In the genomic region with DNA sequence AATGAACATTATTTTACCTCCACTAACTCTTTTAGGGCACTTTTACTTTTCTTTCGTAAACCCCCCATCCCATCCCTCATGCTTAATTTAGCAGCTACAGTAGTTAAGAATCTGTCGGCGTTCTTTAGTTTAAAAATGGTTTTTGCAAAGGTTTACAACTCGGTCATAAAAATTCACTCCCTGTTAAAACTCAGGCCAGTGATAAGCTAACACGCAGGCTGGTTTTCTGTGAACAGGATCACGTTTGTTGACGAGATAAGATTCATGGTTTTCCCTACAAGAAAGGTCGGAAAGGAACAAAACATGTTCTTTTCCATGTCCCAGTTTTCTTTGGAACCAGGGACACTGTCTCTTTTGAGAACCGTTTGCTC, we compare ENCODE assay signal across 19 cellular contexts.
DNase-seq lines count a peak whose midpoint lies in the region; ATAC-seq, FAIRE-seq and TF ChIP-seq lines count a peak whose summit lies in the region.
"Had no signal": no experiment of that assay in that cellular context is flagged by ENCODE, and none has a peak within 500 bp of the region (broad histone marks: within the 10 kb centered on the region; RNA-seq: fewer than 3 reads in every experiment).

No MANE protein-coding gene starts in this region.

- TF ChIP-seq CTCF in K562 (IDR thresholded peaks at IDR 0.05 in 2 of 3, conservative IDR thresholded peaks at IDR 0.05 in 1 of 3; ENCODE audit: insufficient read depth in 2 of 3, low read depth in 1 of 3, low read length in 3 of 3) (no peak), hepatocyte (IDR thresholded peaks at IDR 0.05; ENCODE audit: poor library complexity) (no peak), sigmoid colon (IDR thresholded peaks at IDR 0.05) (no peak), foreskin fibroblast (IDR thresholded peaks at IDR 0.05; ENCODE audit: low read depth, low read length) (no peak)

- TF ChIP-seq RAD21 in K562 (CRISPR knock-in tag; conservative IDR thresholded peaks at IDR 0.05 in 1 of 2, IDR thresholded peaks at IDR 0.05 in 1 of 2), result no peak

- no peak for FAIRE-seq in K562 (lab: Jason Lieb, UNC)
- FAIRE-seq: A549, H54, HTR-8/SVneo had no signal

- no peaks in the 10 kb centered on the region for H3K9me2 ChIP-seq in hepatocyte (replicated peaks; ENCODE audit: insufficient read depth)

- H3K27ac ChIP-seq in K562 (ENCODE audit: extremely low read depth, low read depth, low read length) (no peak overlapping the region), hepatocyte (no peak overlapping the region), sigmoid colon (peak overlapping the region; percentile 29 to 87 (median 64))
- H3K27ac ChIP-seq: A549, C4-2B had no signal

- H4K20me1 ChIP-seq in K562 (replicated peaks; ENCODE audit: control insufficient read depth, insufficient read depth, low read length) (peaks cover 6% of the 10 kb centered on the region), hepatocyte (ENCODE audit: insufficient read depth, poor library complexity, severe bottlenecking) (no peaks in the 10 kb centered on the region)

- H2AFZ ChIP-seq in K562 (ENCODE audit: low read depth, low read length) (no peak overlapping the region), hepatocyte (no peak overlapping the region)

- H3K4me2 ChIP-seq in K562 (ENCODE audit: insufficient read depth, low read length), result no peak overlapping the region
- peak overlapping the region; percentile 49 for H3K4me2 ChIP-seq in hepatocyte
- H3K4me2 ChIP-seq: A549 had no signal

- peaks cover 4% of the 10 kb centered on the region for H3K9me1 ChIP-seq in K562 (ENCODE audit: control insufficient read depth, insufficient read depth, low read length)

- H3K27me3 ChIP-seq in K562 (ENCODE audit: control insufficient read depth in 2 of 2, insufficient read depth in 2 of 2, low read length in 2 of 2), result peaks cover 12 to 49% of the 10 kb centered on the region in 2 experiments; a peak in 4 of 5 replicates
- no peaks in the 10 kb centered on the region for H3K27me3 ChIP-seq in hepatocyte
- H3K27me3 ChIP-seq in sigmoid colon, result peaks cover 0 to 3% (median 0%) of the 10 kb centered on the region in 3 donors

- H3K9me3 ChIP-seq in K562 (replicated peaks; ENCODE audit: control insufficient read depth, insufficient read depth, low read depth, low read length), result no peaks in the 10 kb centered on the region
- H3K9me3 ChIP-seq in hepatocyte (ENCODE audit: low read depth), result no peaks in the 10 kb centered on the region
- H3K9me3 ChIP-seq in sigmoid colon, result no peaks in the 10 kb centered on the region
- H3K9me3 ChIP-seq: A549 had no signal

- no peaks in the 10 kb centered on the region for H3K79me2 ChIP-seq in K562 (ENCODE audit: control insufficient read depth, insufficient read depth, low read length)
- no peaks in the 10 kb centered on the region for H3K79me2 ChIP-seq in hepatocyte

- H3K36me3 ChIP-seq in K562 (ENCODE audit: control insufficient read depth, insufficient read depth, low read length), result no peaks in the 10 kb centered on the region
- no peaks in the 10 kb centered on the region for H3K36me3 ChIP-seq in hepatocyte (replicated peaks; ENCODE audit: insufficient read depth, low read depth)
- no peaks in the 10 kb centered on the region for H3K36me3 ChIP-seq in sigmoid colon

- CTCF ChIA-PET in HEK293T (lab: Yijun Ruan, JAX) (no interaction called here), K562 (lab: Yijun Ruan, JAX; ENCODE audit: low intra/inter-chr PET ratio) (no interaction called here)

- DNase-seq in HEK293T (ENCODE audit: extremely low spot score) (no peak), K562 (ENCODE audit: extremely low read depth in 1 of 4, low spot score in 3 of 4) (no peak), hepatocyte (ENCODE audit: low spot score) (no peak), sigmoid colon (no peak), DMS53 (lab: John Stamatoyannopoulos, UW) (no peak), DMS114 treated with DMSO at 0.1 percent for 48 hours (lab: John Stamatoyannopoulos, UW; ENCODE audit: unreplicated experiment) (no peak), hepatic stellate cell (ENCODE audit: low spot score) (no peak), foreskin fibroblast (no peak)
- DNase-seq: DMS 273 treated with DMSO at 0.1 percent for 48 hours; NCI-H1930; NCI-H2171; NCI-H446; NK-92 treated with Interleukin-12 subunit alpha and Interleukin-12 subunit beta, amount 100 ng/mL, for 24 hours; RPMI8226; SIG-M5 had no signal

- TF ChIP-seq EP300 in K562 (IDR thresholded peaks at IDR 0.05; ENCODE audit: low read length) (no peak), sigmoid colon (IDR thresholded peaks at IDR 0.05) (no peak)

- intact Hi-C loops in K562 (cut with micrococcal nuclease) (no loop called here), sigmoid colon (cut with DNase I) (loop anchor here (5.0 to 10.0 kb wide), 3 partner anchors 67 to 248 kb away; no protein-coding TSS in a partner anchor)

- H3K9ac ChIP-seq in K562 (ENCODE audit: insufficient read depth in 1 of 2, low read depth in 2 of 2, low read length in 2 of 2), result no peak overlapping the region

- ATAC-seq in K562, result no peak
- ATAC-seq: A549 had no signal

- no TSS peak for BruUV-seq in K562 (replicated peaks; lab: Mats Ljungman, UMichigan)

- POLR2A ChIA-PET in HEK293T (lab: Yijun Ruan, JAX), result no interaction called here
- POLR2A ChIA-PET in K562 (lab: Yijun Ruan, JAX), result no interaction called here

- no peak overlapping the region for H3K4me3 ChIP-seq in K562
- no peak overlapping the region for H3K4me3 ChIP-seq in hepatocyte
- H3K4me3 ChIP-seq in sigmoid colon, result no peak overlapping the region
- no peak overlapping the region for H3K4me3 ChIP-seq in foreskin fibroblast (ENCODE audit: low read depth in 1 of 2, low read length in 2 of 2)
- H3K4me3 ChIP-seq: A549 had no signal

- TF ChIP-seq POLR2A in K562 (conservative IDR thresholded peaks at IDR 0.05) (no peak), sigmoid colon (IDR thresholded peaks at IDR 0.05) (no peak)

- in situ Hi-C loops in K562 (cut with MboI), result no loop called here

- WGBS in K562 (ENCODE audit: insufficient coverage, low coverage, missing lambda C conversion rate), result 0% methylated on average over 9 of the region's 9 CpGs
- WGBS in hepatocyte (ENCODE audit: low lambda C conversion rate, missing lambda C conversion rate), result 42% methylated on average over 9 of the region's 9 CpGs
- WGBS in sigmoid colon, 2 donors, result 18 to 60% methylated on average over 9 of the region's 9 CpGs

- peaks cover 4 to 16% of the 10 kb centered on the region in 2 experiments; a peak in 4 of 5 replicates for H3K4me1 ChIP-seq in K562 (replicated peaks in 1 of 2; ENCODE audit: control insufficient read depth in 2 of 2, insufficient read depth in 2 of 2, low read length in 2 of 2)
- peaks cover 11% of the 10 kb centered on the region for H3K4me1 ChIP-seq in hepatocyte (ENCODE audit: insufficient read depth)
- H3K4me1 ChIP-seq in sigmoid colon, result peaks cover 0 to 60% (median 42%) of the 10 kb centered on the region in 4 donors

TF ChIP-seq in HEK293T, 16 proteins besides CTCF, POLR2A, EP300 and RAD21:
- TF ChIP-seq ARNT (IDR thresholded peaks at IDR 0.05), result peak; percentile 60; the same call in 1 of the 2 replicates
- no peak for TF ChIP-seq ELF4 (IDR thresholded peaks at IDR 0.05)
- TF ChIP-seq SP1 (IDR thresholded peaks at IDR 0.05), result no peak
- no peak for TF ChIP-seq LEF1 (IDR thresholded peaks at IDR 0.05; ENCODE audit: borderline replicate concordance)
- no peak for TF ChIP-seq SUZ12 (IDR thresholded peaks at IDR 0.05)
- TF ChIP-seq CTBP1 (IDR thresholded peaks at IDR 0.05; ENCODE audit: borderline replicate concordance), result 0 out of 2 replicates have a peak, but pooled peaks have one; percentile 5
- TF ChIP-seq FOXA1 (IDR thresholded peaks at IDR 0.05), result no peak
- no peak for TF ChIP-seq NFRKB (IDR thresholded peaks at IDR 0.05)
- TF ChIP-seq, protein P1, sequence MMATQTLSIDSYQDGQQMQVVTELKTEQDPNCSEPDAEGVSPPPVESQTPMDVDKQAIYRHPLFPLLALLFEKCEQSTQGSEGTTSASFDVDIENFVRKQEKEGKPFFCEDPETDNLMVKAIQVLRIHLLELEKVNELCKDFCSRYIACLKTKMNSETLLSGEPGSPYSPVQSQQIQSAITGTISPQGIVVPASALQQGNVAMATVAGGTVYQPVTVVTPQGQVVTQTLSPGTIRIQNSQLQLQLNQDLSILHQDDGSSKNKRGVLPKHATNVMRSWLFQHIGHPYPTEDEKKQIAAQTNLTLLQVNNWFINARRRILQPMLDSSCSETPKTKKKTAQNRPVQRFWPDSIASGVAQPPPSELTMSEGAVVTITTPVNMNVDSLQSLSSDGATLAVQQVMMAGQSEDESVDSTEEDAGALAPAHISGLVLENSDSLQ (IDR thresholded peaks at IDR 0.05), result no peak
- no peak for TF ChIP-seq FOXM1 (IDR thresholded peaks at IDR 0.05; ENCODE audit: borderline replicate concordance)
- no peak for TF ChIP-seq FOXK2 (IDR thresholded peaks at IDR 0.05)
- TF ChIP-seq HDGF (IDR thresholded peaks at IDR 0.05; ENCODE audit: borderline replicate concordance), result no peak
- no peak for TF ChIP-seq ZNF384 (IDR thresholded peaks at IDR 0.05)
TF ChIP-seq in HEK293T: peak in this region for 2.

TF ChIP-seq in K562, 482 proteins besides CTCF, POLR2A, EP300 and RAD21:
- peak; percentile 53 for TF ChIP-seq CBX2 (IDR thresholded peaks at IDR 0.05; ENCODE audit: insufficient read depth, low read length, poor library complexity, severe bottlenecking)
- peak; percentile 36; the same call in 1 of the 2 replicates for TF ChIP-seq RNF2 (IDR thresholded peaks at IDR 0.05)
- peak; percentile 80 for TF ChIP-seq CBX8 (IDR thresholded peaks at IDR 0.05; ENCODE audit: borderline replicate concordance, extremely low read depth, low read depth, low read length, poor library complexity, severe bottlenecking)
- TF ChIP-seq ZNF124 (CRISPR knock-in tag; IDR thresholded peaks at IDR 0.05), result no peak

Comparison
In these comparisons a context has a peak if more than half of its experiments do, and no peak if none do; other contexts are left out.
1. H3K27ac ChIP-seq: peak in sigmoid colon (4 of 4); none in K562 (single experiment) and hepatocyte (single experiment).